Comparison of ENCODE assay signal across 8 cellular contexts in the genomic region with DNA sequence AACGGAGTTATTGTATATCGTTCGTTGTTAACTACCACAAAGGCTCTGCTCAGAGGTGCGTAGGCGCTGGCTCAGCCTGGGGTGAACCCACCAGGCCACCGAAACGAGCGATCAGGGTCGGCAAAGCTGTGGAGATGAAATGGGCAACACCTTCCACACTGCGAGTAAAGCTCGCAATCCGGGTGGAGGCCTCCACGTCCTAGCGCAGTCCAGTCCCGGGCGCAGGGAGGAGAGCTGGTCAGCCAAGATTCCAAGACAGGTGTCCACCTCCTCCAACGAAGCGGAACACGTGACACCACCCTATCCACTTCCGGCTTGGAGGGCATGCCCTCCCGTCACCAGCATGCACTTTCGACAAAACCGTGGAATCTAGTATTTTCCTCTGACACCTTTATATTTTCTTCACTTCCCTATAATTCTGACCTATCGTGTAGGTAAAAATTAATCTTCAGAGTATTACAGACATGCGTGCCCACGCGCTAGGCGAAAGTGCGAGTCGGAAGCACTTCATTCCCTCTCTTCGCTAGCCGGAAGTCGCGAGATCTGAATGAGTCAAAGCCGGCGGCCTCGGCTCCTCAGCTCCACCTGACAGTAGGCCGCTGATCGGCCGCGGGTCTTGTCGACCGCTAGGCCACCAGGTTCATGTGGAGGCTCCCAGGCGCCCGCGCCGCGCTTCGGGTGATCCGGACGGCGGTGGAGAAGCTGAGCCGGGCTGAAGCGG. TPM values are rescaled to one million over a fixed set of nuclear protein-coding genes. Genes with fewer than 3 reads are reported as not detected.
A peak's percentile ranks its signal among the peaks of the same experiment; 100 is the strongest.
DNase-seq lines count a peak whose midpoint lies in the region; ATAC-seq and TF ChIP-seq lines count a peak whose summit lies in the region.

A gene with protein sequence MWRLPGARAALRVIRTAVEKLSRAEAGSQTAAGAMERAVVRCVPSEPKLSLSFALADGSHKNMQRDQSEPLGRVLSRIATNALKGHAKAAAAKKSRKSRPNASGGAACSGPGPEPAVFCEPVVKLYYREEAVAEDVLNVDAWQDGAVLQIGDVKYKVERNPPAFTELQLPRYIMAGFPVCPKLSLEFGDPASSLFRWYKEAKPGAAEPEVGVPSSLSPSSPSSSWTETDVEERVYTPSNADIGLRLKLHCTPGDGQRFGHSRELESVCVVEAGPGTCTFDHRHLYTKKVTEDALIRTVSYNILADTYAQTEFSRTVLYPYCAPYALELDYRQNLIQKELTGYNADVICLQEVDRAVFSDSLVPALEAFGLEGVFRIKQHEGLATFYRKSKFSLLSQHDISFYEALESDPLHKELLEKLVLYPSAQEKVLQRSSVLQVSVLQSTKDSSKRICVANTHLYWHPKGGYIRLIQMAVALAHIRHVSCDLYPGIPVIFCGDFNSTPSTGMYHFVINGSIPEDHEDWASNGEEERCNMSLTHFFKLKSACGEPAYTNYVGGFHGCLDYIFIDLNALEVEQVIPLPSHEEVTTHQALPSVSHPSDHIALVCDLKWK (plus strand): TSS at position 537 of the 721 bp plus-strand sequence. CDS start 106 bp downstream, at position 643.

- intact Hi-C loops in CD8-positive, alpha-beta T cell (cut with DNase I, micrococcal nuclease): loop anchor here (1.0 to 10.0 kb wide), 7 partner anchors 41 to 871 kb away; partner anchors contain the start of genes APPL1 (in 2 of the 2), ARF4 (in 2 of the 2), SLMAP (in 2 of the 2) and TASOR (in 1 of the 2)

- no peaks in the 10 kb centered on the region for H3K27me3 ChIP-seq in CD8-positive, alpha-beta T cell (ENCODE audit: insufficient read depth, low read length)

- no peak for TF ChIP-seq CTCF in CD8-positive, alpha-beta T cell (IDR thresholded peaks at IDR 0.05)

- H3K9me3 ChIP-seq in CD8-positive, alpha-beta T cell (ENCODE audit: low read length): no peaks in the 10 kb centered on the region

- H3K27ac Mint-ChIP-seq in CD8-positive, alpha-beta T cell: peak within 1 kb of the TSS; percentile 99

- peak within 1 kb of the TSS; percentile 77 for H3K4me3 ChIP-seq in CD8-positive, alpha-beta T cell (ENCODE audit: low read depth, low read length)

- CTCF ChIA-PET in CD8-positive, alpha-beta T cell (lab: Charles Lee): interaction anchor here (1.0 to 2.4 kb wide), 5 partner anchors 24 to 270 kb away, joined by 3 to 8 read pairs (median 3); partner anchors contain the start of gene ARF4

- H3K36me3 Mint-ChIP-seq in CD8-positive, alpha-beta T cell: peaks cover 31% of the 10 kb centered on the region

- H3K4me1 ChIP-seq in CD8-positive, alpha-beta T cell (ENCODE audit: insufficient read depth, low read length): peaks cover 31% of the 10 kb centered on the region

- peaks cover 40% of the 10 kb centered on the region for H3K4me1 Mint-ChIP-seq in CD8-positive, alpha-beta T cell (ENCODE audit: low read depth)

- no peaks in the 10 kb centered on the region for H3K9me3 Mint-ChIP-seq in CD8-positive, alpha-beta T cell

- H3K36me3 ChIP-seq in CD8-positive, alpha-beta T cell (ENCODE audit: insufficient read depth, low read length): peaks cover 13% of the 10 kb centered on the region

- DNase-seq in CD8-positive, alpha-beta T cell: peak; percentile 66 to 87 (median 81)
- DNase-seq in NK-92 (lab: John Stamatoyannopoulos, UW; ENCODE audit: unreplicated experiment): peak; percentile 6
- peak; percentile 63 to 67 for DNase-seq in activated CD8-positive, alpha-beta memory T cell treated with anti-CD3 and anti-CD28 coated beads for 1 hour (ENCODE audit: extremely low read depth in 1 of 2, low read depth in 1 of 2)
- peak; percentile 73 for DNase-seq in effector CD8-positive, alpha-beta T cell (lab: John Stamatoyannopoulos, UW)
- DNase-seq in lung microvascular endothelial cell (ENCODE audit: low read depth in 2 of 2): peak; percentile 87 to 92
- DNase-seq in stimulated activated CD4-positive, alpha-beta T cell treated with anti-CD3 and anti-CD28 coated beads, TNF-alpha, amount 100 ng/mL, for 4 hours (ENCODE audit: low read depth in 3 of 3): peak; percentile 65 to 70 (median 69)

- H3K4me3 Mint-ChIP-seq in CD8-positive, alpha-beta T cell: peak within 1 kb of the TSS; percentile 88

- POLR2A ChIA-PET in CD8-positive, alpha-beta T cell (lab: Charles Lee): interaction anchor here (0.7 to 4.7 kb wide), 16 partner anchors 10 to 999 kb away, joined by 3 to 43 read pairs (median 5); partner anchors contain the start of genes ARF4, CCDC66, DENND6A and SLMAP

- no peaks in the 10 kb centered on the region for H3K27me3 Mint-ChIP-seq in CD8-positive, alpha-beta T cell (ENCODE audit: low read depth)

- peak within 1 kb of the TSS; percentile 87 for H3K27ac ChIP-seq in CD8-positive, alpha-beta T cell (ENCODE audit: low read depth, low read length)

- peak; percentile 69 for ATAC-seq in CD8-positive, alpha-beta T cell
- ATAC-seq in GM19452 (IDR thresholded peaks at IDR 0.05; ENCODE audit: unreplicated experiment): peak; percentile 90
- peak; percentile 44 for ATAC-seq in HG03575 (IDR thresholded peaks at IDR 0.05; ENCODE audit: extremely low read depth, insufficient number of reproducible peaks, low FRiP score, unreplicated experiment)

RNA-seq across cellular contexts. Expression of the gene that starts here (rescaled TPM):
- total RNA-seq in CD8-positive, alpha-beta T cell: 10 to 100 TPM; 44.8 to 45.9 TPM
- 6.1 and 8.7 TPM in 2 replicates for total RNA-seq in lung microvascular endothelial cell

Comparison
In these comparisons a context has a peak if more than half of its experiments do, and no peak if none do; other contexts are left out.
1. Peak in every context shown above with its lines: DNase-seq, ATAC-seq, H3K4me3 ChIP-seq and H3K27ac ChIP-seq.
2. DNase-seq: peak in every context shown above with its lines; median percentile 90 in lung microvascular endothelial cell; 81 in CD8-positive, alpha-beta T cell; 73 in effector CD8-positive, alpha-beta T cell; 69 in stimulated activated CD4-positive, alpha-beta T cell treated with anti-CD3 and anti-CD28 coated beads, TNF-alpha, amount 100 ng/mL, for 4 hours; 65 in activated CD8-positive, alpha-beta memory T cell treated with anti-CD3 and anti-CD28 coated beads for 1 hour; 6 in NK-92.